ENCODE assay signal across 1 cellular context in genomic region chr1:14970799-14971141, GRCh38.
TF ChIP-seq lines count a peak whose summit lies in the region.

No MANE protein-coding gene starts in this region.

TF ChIP-seq in IMR-90, 13 proteins besides CTCF, POLR2A, EP300 and RAD21 (continued from another document):
- TF ChIP-seq, protein P1, sequence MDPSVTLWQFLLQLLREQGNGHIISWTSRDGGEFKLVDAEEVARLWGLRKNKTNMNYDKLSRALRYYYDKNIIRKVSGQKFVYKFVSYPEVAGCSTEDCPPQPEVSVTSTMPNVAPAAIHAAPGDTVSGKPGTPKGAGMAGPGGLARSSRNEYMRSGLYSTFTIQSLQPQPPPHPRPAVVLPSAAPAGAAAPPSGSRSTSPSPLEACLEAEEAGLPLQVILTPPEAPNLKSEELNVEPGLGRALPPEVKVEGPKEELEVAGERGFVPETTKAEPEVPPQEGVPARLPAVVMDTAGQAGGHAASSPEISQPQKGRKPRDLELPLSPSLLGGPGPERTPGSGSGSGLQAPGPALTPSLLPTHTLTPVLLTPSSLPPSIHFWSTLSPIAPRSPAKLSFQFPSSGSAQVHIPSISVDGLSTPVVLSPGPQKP (IDR thresholded peaks at IDR 0.05; ENCODE audit: borderline replicate concordance, low read depth, low read length), result no peak
- TF ChIP-seq NFE2L2 (IDR thresholded peaks at IDR 0.05; ENCODE audit: low read depth, low read length), result no peak
- TF ChIP-seq BHLHE40 (IDR thresholded peaks at IDR 0.05; ENCODE audit: low read depth, low read length), result no peak
- no peak for TF ChIP-seq RCOR1 (IDR thresholded peaks at IDR 0.05; ENCODE audit: insufficient replicate concordance, low read length)
- no peak for TF ChIP-seq MXI1 (IDR thresholded peaks at IDR 0.05; ENCODE audit: borderline replicate concordance, low read depth, low read length)
- TF ChIP-seq, protein P2, sequence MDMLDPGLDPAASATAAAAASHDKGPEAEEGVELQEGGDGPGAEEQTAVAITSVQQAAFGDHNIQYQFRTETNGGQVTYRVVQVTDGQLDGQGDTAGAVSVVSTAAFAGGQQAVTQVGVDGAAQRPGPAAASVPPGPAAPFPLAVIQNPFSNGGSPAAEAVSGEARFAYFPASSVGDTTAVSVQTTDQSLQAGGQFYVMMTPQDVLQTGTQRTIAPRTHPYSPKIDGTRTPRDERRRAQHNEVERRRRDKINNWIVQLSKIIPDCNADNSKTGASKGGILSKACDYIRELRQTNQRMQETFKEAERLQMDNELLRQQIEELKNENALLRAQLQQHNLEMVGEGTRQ (IDR thresholded peaks at IDR 0.05; ENCODE audit: low read depth, low read length), result no peak
- TF ChIP-seq CHD1 (IDR thresholded peaks at IDR 0.05; ENCODE audit: low read depth, low read length), result no peak
- TF ChIP-seq MAFK (IDR thresholded peaks at IDR 0.05; ENCODE audit: low read depth, low read length), result no peak
- TF ChIP-seq MAZ (IDR thresholded peaks at IDR 0.05; ENCODE audit: borderline replicate concordance, low read depth, low read length), result no peak
- no peak for TF ChIP-seq CEBPB (IDR thresholded peaks at IDR 0.05; ENCODE audit: low read depth, low read length)
